Comparison of ENCODE assay signal across 11 cellular contexts in the genomic region with DNA sequence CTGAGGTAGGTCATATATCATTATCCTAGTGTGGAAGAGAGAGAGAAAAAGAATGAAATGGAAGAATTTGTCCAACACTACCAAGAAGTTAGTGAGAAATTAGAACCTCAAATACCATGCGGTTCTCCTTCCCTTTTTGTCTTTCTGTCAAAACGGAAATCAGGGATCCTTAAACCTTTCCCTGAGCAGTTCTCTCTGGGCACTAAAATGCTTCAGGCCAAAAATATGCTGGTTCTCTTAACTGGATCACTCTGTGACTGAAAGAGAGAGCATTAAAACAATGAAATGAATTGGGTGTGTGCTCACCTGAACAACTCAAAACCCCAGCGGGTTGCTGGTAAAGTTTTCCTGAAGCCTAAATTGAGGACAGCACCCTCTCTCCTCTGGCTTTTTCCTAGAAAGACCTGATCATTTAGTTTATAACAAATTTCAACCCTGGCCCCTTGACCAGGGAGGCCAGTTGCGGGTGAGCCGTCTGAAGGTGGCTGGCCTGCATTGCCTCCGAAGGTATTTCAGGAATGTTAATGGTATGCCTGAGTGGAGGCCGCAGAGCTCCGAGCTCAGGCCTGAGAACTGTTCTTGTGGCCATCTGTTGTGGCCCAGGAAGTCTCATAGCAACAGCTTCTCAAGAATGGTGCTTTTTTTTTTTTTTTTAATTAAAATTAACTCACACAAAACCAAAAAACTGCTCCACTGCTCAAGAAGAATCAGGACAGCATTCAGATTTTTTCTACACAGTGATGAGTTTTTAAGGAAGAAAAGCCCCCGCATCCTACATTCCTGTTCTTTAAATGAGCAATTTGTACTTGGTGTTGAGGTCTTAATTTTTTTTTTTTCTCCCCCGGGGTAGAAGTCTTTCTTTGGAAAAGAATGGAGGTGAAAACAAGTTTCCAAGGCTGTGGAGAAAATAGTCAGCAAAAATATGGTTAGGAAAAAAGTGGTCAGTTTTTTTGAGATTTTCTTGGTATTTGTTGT.
A peak's percentile ranks its signal among the peaks of the same experiment; 100 is the strongest.
DNase-seq lines count a peak whose midpoint lies in the region; ATAC-seq and TF ChIP-seq lines count a peak whose summit lies in the region.
"Had no signal": no experiment of that assay in that cellular context is flagged by ENCODE, and none has a peak within 500 bp of the region (broad histone marks: within the 10 kb centered on the region; RNA-seq: fewer than 3 reads in every experiment).

No MANE protein-coding gene starts in this region.

- peaks cover 13% of the 10 kb centered on the region for H3K4me1 ChIP-seq in Panc1 (ENCODE audit: control insufficient read depth, insufficient read depth, low read length)

- H3K36me3 ChIP-seq in Panc1 (ENCODE audit: control insufficient read depth, insufficient read depth, low read length): no peaks in the 10 kb centered on the region; the same call in 1 of the 2 replicates

- peak overlapping the region; percentile 88 for H3K27ac ChIP-seq in Panc1 (ENCODE audit: low read length)

- peaks cover 29 to 36% of the 10 kb centered on the region in 2 donors for H3K27me3 Mint-ChIP-seq in T-cell

- no peak overlapping the region for H3K27ac Mint-ChIP-seq in T-cell
- H3K27ac Mint-ChIP-seq: T-helper 1 cell treated with Interleukin-12 subunit alpha and Interleukin-12 subunit beta and Interleukin-4 antibody, amounts not matched to agents 30 μg/mL and 1 μg/mL, for 36 hours had no signal

- in situ Hi-C loops in Panc1 (cut with HindIII; ENCODE audit: low pct_unique_long_range_greater_than_20kb, low sequenced_read_pairs): no loop called here

- H3K36me3 Mint-ChIP-seq in T-cell: no peaks in the 10 kb centered on the region

- ATAC-seq in Panc1: peak; percentile 92
- ATAC-seq in T-cell (replicated peaks in 1 of 4): no peak
- no peak for ATAC-seq in GM21717 (IDR thresholded peaks at IDR 0.05; ENCODE audit: unreplicated experiment)
- no peak for ATAC-seq in HG02885 (IDR thresholded peaks at IDR 0.05; ENCODE audit: poor library complexity, unreplicated experiment)

- H3K4me3 ChIP-seq in AG09309 (ENCODE audit: control insufficient read depth, low read depth, low read length): no peak overlapping the region
- H3K4me3 ChIP-seq in Panc1 (ENCODE audit: low read depth in 2 of 2, low read length in 2 of 2): no peak overlapping the region

- H3K9me3 ChIP-seq in Panc1 (ENCODE audit: control insufficient read depth, insufficient read depth, low read depth, low read length): no peaks in the 10 kb centered on the region

- no peaks in the 10 kb centered on the region for H3K9me3 Mint-ChIP-seq in T-cell
- H3K9me3 Mint-ChIP-seq: T-helper 1 cell treated with Interleukin-12 subunit alpha and Interleukin-12 subunit beta and Interleukin-4 antibody, amounts not matched to agents 30 μg/mL and 1 μg/mL, for 36 hours had no signal

- CTCF ChIA-PET in Panc1 (lab: Charles Lee) (no interaction called here), T-cell (lab: Charles Lee) (interaction anchor here in 1 of 2 donors (0.6 to 0.7 kb wide), 3 partner anchors 10 to 674 kb away, joined by 3 to 8 read pairs (median 6); no protein-coding TSS in a partner anchor)

- POLR2A ChIA-PET in Panc1 (lab: Charles Lee) (interaction anchor here (0.7 kb wide), 2 partner anchors 21 to 27 kb away, joined by 5 to 6 read pairs; no protein-coding TSS in a partner anchor), T-cell (lab: Charles Lee) (no interaction called here)

- H3K4me3 Mint-ChIP-seq in T-cell: no peak overlapping the region
- H3K4me3 Mint-ChIP-seq: T-helper 1 cell treated with Interleukin-12 subunit alpha and Interleukin-12 subunit beta and Interleukin-4 antibody, amounts not matched to agents 30 μg/mL and 1 μg/mL, for 36 hours had no signal

- DNase-seq in AG09309 (ENCODE audit: low read depth): peak; percentile 90
- no peak for DNase-seq in Panc1 (ENCODE audit: low read depth, low spot score)
- DNase-seq in fibroblast of gingiva (ENCODE audit: low read depth): peak; percentile 87
- peak; percentile 97 for DNase-seq in myocyte (ENCODE audit: low read depth)
- no peak for DNase-seq in T-cell
- DNase-seq in GOT3 (lab: John Stamatoyannopoulos, UW): no peak
- DNase-seq: DND-41; effector memory CD4-positive, alpha-beta T cell had no signal

- no TSS peak for BruUV-seq in Panc1 (replicated peaks; lab: Mats Ljungman, UMichigan)

- H3K4me1 Mint-ChIP-seq in T-cell: peaks cover 6 to 10% (median 9%) of the 10 kb centered on the region in 3 donors

- no peak for TF ChIP-seq CTCF in AG09309 (IDR thresholded peaks at IDR 0.05; ENCODE audit: control insufficient read depth, insufficient read depth, low read depth, low read length, missing control alignments)
- TF ChIP-seq CTCF in Panc1 (IDR thresholded peaks at IDR 0.05): no peak

- no peaks in the 10 kb centered on the region for H3K27me3 ChIP-seq in Panc1 (ENCODE audit: control insufficient read depth, insufficient read depth, low read length)

- intact Hi-C loops in Panc1 (cut with micrococcal nuclease; ENCODE audit: unreplicated experiment): no loop called here

Comparison
In these comparisons a context has a peak if more than half of its experiments do, and no peak if none do; other contexts are left out.
1. DNase-seq: peak in AG09309 (single experiment), fibroblast of gingiva (single experiment) and myocyte (single experiment); none in Panc1 (single experiment), T-cell (0 of 34) and GOT3 (single experiment).